In genomic region chr1:206770531-206771352, GRCh38 we compare ENCODE assay signal across 9 cellular contexts. TPM values are rescaled to one million over a fixed set of nuclear protein-coding genes. Genes with fewer than 3 reads are reported as not detected.
DNase-seq lines count a peak whose midpoint lies in the region.
"Had no signal": no experiment of that assay in that cellular context is flagged by ENCODE, and none has a peak within 500 bp of the region (broad histone marks: within the 10 kb centered on the region; RNA-seq: fewer than 3 reads in every experiment).

IL19 (plus strand) TSS chr1:206770773; CDS start chr1:206836663, 65,890 bp downstream.

- H3K4me3 Mint-ChIP-seq in dendritic cell treated with granulocyte-macrophage colony-stimulating factor and Interleukin-4, amounts not matched to agents 40 ng/mL and 50 ng/mL, for 4 days = peak within 1 kb of the TSS; percentile 91

- H3K36me3 Mint-ChIP-seq in dendritic cell treated with granulocyte-macrophage colony-stimulating factor and Interleukin-4, amounts not matched to agents 40 ng/mL and 50 ng/mL, for 4 days (ENCODE audit: low read depth) = peaks cover 46% of the 10 kb centered on the region

- H3K4me1 ChIP-seq in SJCRH30 = no peaks in the 10 kb centered on the region
- H3K4me1 ChIP-seq: parathyroid adenoma had no signal

- H3K27me3 ChIP-seq in SJCRH30 = peaks cover 6% of the 10 kb centered on the region; the same call in 1 of the 2 replicates

- no peaks in the 10 kb centered on the region for H3K9me3 Mint-ChIP-seq in dendritic cell treated with granulocyte-macrophage colony-stimulating factor and Interleukin-4, amounts not matched to agents 40 ng/mL and 50 ng/mL, for 4 days

- DNase-seq in activated CD4-positive, alpha-beta T cell treated with anti-CD3 and anti-CD28 coated beads for 48 hours = peak; percentile 25
- DNase-seq in activated CD4-positive, alpha-beta T cell treated with anti-CD3 and anti-CD28 coated beads, Interleukin-2, amount 50 U/mL, for 1 hour = no peak
- DNase-seq in NCI-H526 (lab: John Stamatoyannopoulos, UW) (peak; percentile 66 to 80), SJCRH30 (no peak), NCI-H1105 treated with DMSO at 0.1 percent for 48 hours (lab: John Stamatoyannopoulos, UW) (no peak), OCI-M2 (lab: John Stamatoyannopoulos, UW; ENCODE audit: unreplicated experiment) (no peak)

- no peaks in the 10 kb centered on the region for H3K27me3 Mint-ChIP-seq in dendritic cell treated with granulocyte-macrophage colony-stimulating factor and Interleukin-4, amounts not matched to agents 40 ng/mL and 50 ng/mL, for 4 days

- peaks cover 96% of the 10 kb centered on the region for H3K4me1 Mint-ChIP-seq in dendritic cell treated with granulocyte-macrophage colony-stimulating factor and Interleukin-4, amounts not matched to agents 40 ng/mL and 50 ng/mL, for 4 days (ENCODE audit: low read depth)

- peak within 1 kb of the TSS; percentile 98 for H3K27ac Mint-ChIP-seq in dendritic cell treated with granulocyte-macrophage colony-stimulating factor and Interleukin-4, amounts not matched to agents 40 ng/mL and 50 ng/mL, for 4 days

- H3K36me3 ChIP-seq in SJCRH30 = no peaks in the 10 kb centered on the region

- intact Hi-C loops in dendritic cell treated with granulocyte-macrophage colony-stimulating factor and Interleukin-4, amounts not matched to agents 40 ng/mL and 50 ng/mL, for 4 days (cut with micrococcal nuclease) = loop anchor here (5.0 kb wide), 1 partner anchor 33 kb away; no protein-coding TSS in a partner anchor

- H3K9me3 ChIP-seq in SJCRH30 (replicated peaks) = no peaks in the 10 kb centered on the region

- H3K27ac ChIP-seq in skin epidermis (peak within 1 kb of the TSS in 17 of 21 experiments; percentile 1 to 90 (median 59)), SJCRH30 (no peak within 1 kb of the TSS)
- H3K27ac ChIP-seq: parathyroid adenoma had no signal

- H3K4me3 ChIP-seq in skin epidermis (peak within 1 kb of the TSS in 1 of 7 experiments; percentile 22), SJCRH30 (no peak within 1 kb of the TSS)

RNA-seq across cellular contexts. Expression of gene IL19, which starts in this region (rescaled TPM):
- not detected in 2 replicates for total RNA-seq in SJCRH30 (2014; rRNA removed; shearing (Covaris generic))

Comparison
In these comparisons a context has a peak if more than half of its experiments do, and no peak if none do; other contexts are left out.
1. DNase-seq: peak in activated CD4-positive, alpha-beta T cell treated with anti-CD3 and anti-CD28 coated beads for 48 hours (single experiment) and NCI-H526 (2 of 2); none in activated CD4-positive, alpha-beta T cell treated with anti-CD3 and anti-CD28 coated beads, Interleukin-2, amount 50 U/mL, for 1 hour (single experiment), SJCRH30 (0 of 2), NCI-H1105 treated with DMSO at 0.1 percent for 48 hours (single experiment) and OCI-M2 (single experiment).